In genomic region chr19:45179063-45179847, GRCh38 we compare ENCODE assay signal across 8 cellular contexts. TPM values are rescaled to one million over a fixed set of nuclear protein-coding genes. Genes with fewer than 3 reads are reported as not detected.
DNase-seq lines count a peak whose midpoint lies in the region; ATAC-seq and TF ChIP-seq lines count a peak whose summit lies in the region.

No MANE protein-coding gene starts in this region.

- no peaks in the 10 kb centered on the region for H3K36me3 ChIP-seq in suprapubic skin

- peaks cover 46% of the 10 kb centered on the region for H3K4me1 ChIP-seq in suprapubic skin

- peak overlapping the region; percentile 98 for H3K4me3 Mint-ChIP-seq in T-helper 17 cell

- H3K9me3 ChIP-seq in T-helper 17 cell (ENCODE audit: control insufficient read depth, low read length, poor library complexity, severe bottlenecking), result no peaks in the 10 kb centered on the region
- H3K9me3 ChIP-seq in suprapubic skin, result no peaks in the 10 kb centered on the region

- H3K4me1 Mint-ChIP-seq in T-helper 17 cell, result peaks cover 27% of the 10 kb centered on the region

- no peak for TF ChIP-seq CTCF in suprapubic skin (IDR thresholded peaks at IDR 0.05)

- no peak for ATAC-seq in T-helper 17 cell

- no peaks in the 10 kb centered on the region for H3K27me3 ChIP-seq in suprapubic skin

- WGBS in suprapubic skin, result 0% methylated on average over 6 of the region's 92 CpGs

- peaks cover 8% of the 10 kb centered on the region for H3K36me3 Mint-ChIP-seq in T-helper 17 cell (ENCODE audit: low read depth)

- DNase-seq in NCI-H82 (lab: John Stamatoyannopoulos, UW) (peak; percentile 63), NCI-H82 treated with DMSO at 0.1 percent for 48 hours (lab: John Stamatoyannopoulos, UW; ENCODE audit: unreplicated experiment) (no peak), T-helper 17 cell (peak in 2 of 3 donors; percentile 37 to 40), lung microvascular endothelial cell (ENCODE audit: low read depth in 2 of 2) (peak; percentile 43 to 44), suprapubic skin (ENCODE audit: low spot score in 2 of 2) (no peak), cerebellar nuclear complex (lab: John Stamatoyannopoulos, UW) (no peak), T1000 (lab: John Stamatoyannopoulos, UW) (no peak)

- no peak for TF ChIP-seq POLR2A in suprapubic skin (IDR thresholded peaks at IDR 0.05)

- no peak for TF ChIP-seq EP300 in suprapubic skin (IDR thresholded peaks at IDR 0.05)

- H3K4me3 ChIP-seq in suprapubic skin, result peak overlapping the region; percentile 85

- H3K27ac ChIP-seq in cingulate gyrus (ENCODE audit: low read depth, low read length) (peak overlapping the region; percentile 77), suprapubic skin (peak overlapping the region; percentile 92)

- H3K27ac Mint-ChIP-seq in T-helper 17 cell, result peak overlapping the region; percentile 83

- H3K27me3 Mint-ChIP-seq in T-helper 17 cell, result no peaks in the 10 kb centered on the region

RNA-seq across cellular contexts. Expression of gene BLOC1S3, which starts 0.7 kb away (rescaled TPM):
- total RNA-seq in T-helper 17 cell (10 to 100 TPM; 12.9 to 15.2 TPM), lung microvascular endothelial cell (2.0 and 3.8 TPM in 2 replicates), suprapubic skin (10 to 100 TPM; 15.3 to 20.1 (median 15.9) TPM)

RNA-seq across cellular contexts. Expression of gene TRAPPC6A, which starts 1.2 kb away (rescaled TPM):
- total RNA-seq in T-helper 17 cell, result 10 to 100 TPM; 47.5 to 61.2 TPM
- total RNA-seq in lung microvascular endothelial cell, result 22.9 and 36.1 TPM in 2 replicates
- 10 to 100 TPM; 55.9 to 82.3 (median 71.8) TPM for total RNA-seq in suprapubic skin

RNA-seq across cellular contexts. Expression of gene NKPD1, which starts 18.5 kb away (rescaled TPM):
- total RNA-seq in T-helper 17 cell (under 1 TPM; 0.57 to 0.97 TPM), lung microvascular endothelial cell (0.20 and 0.22 TPM in 2 replicates), suprapubic skin (10 to 100 TPM; 22.4 to 60.4 (median 51.1) TPM)

Comparison
In these comparisons a context has a peak if more than half of its experiments do, and no peak if none do; other contexts are left out.
1. DNase-seq: peak in NCI-H82 (single experiment), T-helper 17 cell (2 of 3) and lung microvascular endothelial cell (2 of 2); none in NCI-H82 treated with DMSO at 0.1 percent for 48 hours (single experiment), suprapubic skin (0 of 2), cerebellar nuclear complex (0 of 2) and T1000 (single experiment).
2. RNA of gene NKPD1, which starts 18.5 kb away (total RNA-seq): 22.4 to 60.4 TPM in suprapubic skin; 0.57 to 0.97 TPM in T-helper 17 cell and 0.20 to 0.22 TPM in lung microvascular endothelial cell; every median in the first group is over 10 times any median in the second.